In the genomic region with DNA sequence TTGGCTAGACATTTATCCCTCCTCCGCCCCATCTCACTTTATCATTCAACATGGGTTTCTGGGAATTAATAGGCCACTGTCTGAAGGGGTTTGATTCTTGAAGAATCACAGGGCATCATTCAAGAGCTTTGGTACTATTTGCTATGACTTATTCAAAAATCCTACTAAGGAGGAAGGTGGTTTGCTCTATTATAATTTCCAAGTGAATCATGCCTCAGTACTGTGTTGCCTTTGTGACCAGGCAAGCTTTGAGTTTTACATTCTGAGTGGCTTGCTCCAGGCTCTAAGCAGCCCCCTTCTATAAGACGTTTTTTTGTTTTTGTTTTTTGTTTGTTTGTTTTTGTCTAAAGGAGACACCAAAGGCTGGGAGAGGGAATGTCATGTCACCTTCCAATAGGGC, we compare ENCODE assay signal across 1 cellular context.
TF ChIP-seq lines count a peak whose summit lies in the region.

No MANE protein-coding gene starts in this region.

TF ChIP-seq in SK-N-SH, 30 proteins besides CTCF, POLR2A, EP300 and RAD21:
- TF ChIP-seq NFIC (IDR thresholded peaks at IDR 0.05; ENCODE audit: borderline replicate concordance) (no peak), MAX (IDR thresholded peaks at IDR 0.05; ENCODE audit: low read depth) (no peak), TCF12 (IDR thresholded peaks at IDR 0.05) (no peak), ELF1 (IDR thresholded peaks at IDR 0.05) (no peak), JUND (IDR thresholded peaks at IDR 0.05) (no peak)
- TF ChIP-seq, protein P1, sequence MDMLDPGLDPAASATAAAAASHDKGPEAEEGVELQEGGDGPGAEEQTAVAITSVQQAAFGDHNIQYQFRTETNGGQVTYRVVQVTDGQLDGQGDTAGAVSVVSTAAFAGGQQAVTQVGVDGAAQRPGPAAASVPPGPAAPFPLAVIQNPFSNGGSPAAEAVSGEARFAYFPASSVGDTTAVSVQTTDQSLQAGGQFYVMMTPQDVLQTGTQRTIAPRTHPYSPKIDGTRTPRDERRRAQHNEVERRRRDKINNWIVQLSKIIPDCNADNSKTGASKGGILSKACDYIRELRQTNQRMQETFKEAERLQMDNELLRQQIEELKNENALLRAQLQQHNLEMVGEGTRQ (IDR thresholded peaks at IDR 0.05; ENCODE audit: borderline replicate concordance, low read depth, low read length): no peak
- TF ChIP-seq, protein P2, sequence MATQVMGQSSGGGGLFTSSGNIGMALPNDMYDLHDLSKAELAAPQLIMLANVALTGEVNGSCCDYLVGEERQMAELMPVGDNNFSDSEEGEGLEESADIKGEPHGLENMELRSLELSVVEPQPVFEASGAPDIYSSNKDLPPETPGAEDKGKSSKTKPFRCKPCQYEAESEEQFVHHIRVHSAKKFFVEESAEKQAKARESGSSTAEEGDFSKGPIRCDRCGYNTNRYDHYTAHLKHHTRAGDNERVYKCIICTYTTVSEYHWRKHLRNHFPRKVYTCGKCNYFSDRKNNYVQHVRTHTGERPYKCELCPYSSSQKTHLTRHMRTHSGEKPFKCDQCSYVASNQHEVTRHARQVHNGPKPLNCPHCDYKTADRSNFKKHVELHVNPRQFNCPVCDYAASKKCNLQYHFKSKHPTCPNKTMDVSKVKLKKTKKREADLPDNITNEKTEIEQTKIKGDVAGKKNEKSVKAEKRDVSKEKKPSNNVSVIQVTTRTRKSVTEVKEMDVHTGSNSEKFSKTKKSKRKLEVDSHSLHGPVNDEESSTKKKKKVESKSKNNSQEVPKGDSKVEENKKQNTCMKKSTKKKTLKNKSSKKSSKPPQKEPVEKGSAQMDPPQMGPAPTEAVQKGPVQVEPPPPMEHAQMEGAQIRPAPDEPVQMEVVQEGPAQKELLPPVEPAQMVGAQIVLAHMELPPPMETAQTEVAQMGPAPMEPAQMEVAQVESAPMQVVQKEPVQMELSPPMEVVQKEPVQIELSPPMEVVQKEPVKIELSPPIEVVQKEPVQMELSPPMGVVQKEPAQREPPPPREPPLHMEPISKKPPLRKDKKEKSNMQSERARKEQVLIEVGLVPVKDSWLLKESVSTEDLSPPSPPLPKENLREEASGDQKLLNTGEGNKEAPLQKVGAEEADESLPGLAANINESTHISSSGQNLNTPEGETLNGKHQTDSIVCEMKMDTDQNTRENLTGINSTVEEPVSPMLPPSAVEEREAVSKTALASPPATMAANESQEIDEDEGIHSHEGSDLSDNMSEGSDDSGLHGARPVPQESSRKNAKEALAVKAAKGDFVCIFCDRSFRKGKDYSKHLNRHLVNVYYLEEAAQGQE (IDR thresholded peaks at IDR 0.05; ENCODE audit: low read depth, low read length): no peak
